Comparison of ENCODE assay signal across 11 cellular contexts in genomic region chr10:131947631-131948347, GRCh38. TPM values are rescaled to one million over a fixed set of nuclear protein-coding genes. Genes with fewer than 3 reads are reported as not detected.
A peak's percentile ranks its signal among the peaks of the same experiment; 100 is the strongest.
DNase-seq lines count a peak whose midpoint lies in the region; FAIRE-seq and TF ChIP-seq lines count a peak whose summit lies in the region.
"Had no signal": no experiment of that assay in that cellular context is flagged by ENCODE, and none has a peak within 500 bp of the region (broad histone marks: within the 10 kb centered on the region; RNA-seq: fewer than 3 reads in every experiment).

No MANE protein-coding gene starts in this region.

- no peak overlapping the region for H3K4me3 ChIP-seq in fibroblast of villous mesenchyme (ENCODE audit: low read depth, low read length)

- no peak for TF ChIP-seq CTCF in fibroblast of villous mesenchyme (IDR thresholded peaks at IDR 0.05; ENCODE audit: insufficient read depth, low read depth, low read length)

- DNase-seq in 8988T (peak; percentile 70), H54 (ENCODE audit: insufficient read length, low spot score) (peak; percentile 53), T1000 (lab: John Stamatoyannopoulos, UW) (peak; percentile 28), fibroblast of villous mesenchyme (ENCODE audit: low read depth) (peak; percentile 78), NCI-H69 (lab: John Stamatoyannopoulos, UW) (no peak), NCI-H146 treated with DMSO at 0.1 percent for 48 hours (lab: John Stamatoyannopoulos, UW; ENCODE audit: unreplicated experiment) (no peak)
- no peak for DNase-seq in stimulated activated CD4-positive, alpha-beta T cell treated with anti-CD3 and anti-CD28 coated beads, Interleukin-4, amount 100 ng/mL, for 1 hour
- DNase-seq in stimulated activated naive CD4-positive, alpha-beta T cell treated with Interleukin-2 at 50 U/mL for 16 hours (lab: John Stamatoyannopoulos, UW), result no peak
- DNase-seq: activated naive CD4-positive, alpha-beta T cell treated with Interleukin-2 at 50 U/mL for 16 hours; effector memory CD8-positive, alpha-beta T cell had no signal

- FAIRE-seq in H54 (lab: Jason Lieb, UNC), result peak; percentile 11
- FAIRE-seq: GM12891 had no signal

- TF ChIP-seq POLR2A in H54 (IDR thresholded peaks at IDR 0.05; ENCODE audit: low read depth, low read length), result no peak

RNA-seq across cellular contexts. Expression of gene BNIP3, which starts 33.9 kb away (rescaled TPM):
- 48.4 and 53.5 TPM in 2 replicates for total RNA-seq in fibroblast of villous mesenchyme

RNA-seq across cellular contexts. Expression of gene PPP2R2D, which starts 47.0 kb away (rescaled TPM):
- total RNA-seq in fibroblast of villous mesenchyme, result 25.4 and 30.7 TPM in 2 replicates

Comparison
In these comparisons a context has a peak if more than half of its experiments do, and no peak if none do; other contexts are left out.
1. DNase-seq: peak in 8988T (single experiment), H54 (single experiment), T1000 (single experiment) and fibroblast of villous mesenchyme (single experiment); none in NCI-H69 (single experiment), stimulated activated CD4-positive, alpha-beta T cell treated with anti-CD3 and anti-CD28 coated beads, Interleukin-4, amount 100 ng/mL, for 1 hour (single experiment), stimulated activated naive CD4-positive, alpha-beta T cell treated with Interleukin-2 at 50 U/mL for 16 hours (single experiment) and NCI-H146 treated with DMSO at 0.1 percent for 48 hours (single experiment).